ENCODE assay signal across 1 cellular context in the genomic region with DNA sequence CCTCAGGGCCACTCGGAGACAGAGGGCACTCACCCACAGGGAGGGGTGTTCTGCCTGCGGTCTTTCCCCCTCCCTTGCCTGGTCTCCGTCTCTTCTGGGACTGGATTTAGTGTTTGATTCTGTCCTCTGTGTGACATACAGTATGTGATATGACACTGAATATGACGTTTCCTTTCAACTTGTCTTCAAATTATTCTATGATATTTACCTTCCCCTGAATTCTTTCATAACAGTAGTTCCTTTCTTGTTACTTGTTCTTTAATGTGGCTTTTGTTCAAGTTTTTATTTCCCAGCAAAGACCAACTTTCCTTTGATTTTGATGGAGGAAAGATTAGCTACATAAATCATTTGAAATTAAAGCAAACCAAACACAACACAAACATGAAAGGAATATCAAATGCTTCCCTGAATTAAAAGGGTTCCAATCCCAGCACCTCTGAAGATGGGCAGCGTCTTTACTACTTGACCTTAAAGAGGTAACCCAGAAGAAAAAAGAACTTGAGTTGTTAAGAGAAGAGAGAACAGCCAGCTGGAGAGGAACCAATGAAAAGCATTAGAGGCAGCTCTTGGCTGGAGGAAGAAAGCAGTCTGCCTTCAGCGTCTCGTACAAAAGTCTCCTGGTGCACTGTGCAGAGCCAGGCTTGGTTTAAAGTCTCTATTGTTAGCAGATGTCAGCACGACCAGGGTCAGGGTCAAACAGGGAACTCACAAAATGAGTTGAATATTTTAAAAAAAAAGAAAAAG.
TF ChIP-seq lines count a peak whose summit lies in the region.

No MANE protein-coding gene starts in this region.

TF ChIP-seq in GM12878, 131 proteins besides CTCF, POLR2A, EP300 and RAD21 (continued from another document):
- TF ChIP-seq, protein P1, sequence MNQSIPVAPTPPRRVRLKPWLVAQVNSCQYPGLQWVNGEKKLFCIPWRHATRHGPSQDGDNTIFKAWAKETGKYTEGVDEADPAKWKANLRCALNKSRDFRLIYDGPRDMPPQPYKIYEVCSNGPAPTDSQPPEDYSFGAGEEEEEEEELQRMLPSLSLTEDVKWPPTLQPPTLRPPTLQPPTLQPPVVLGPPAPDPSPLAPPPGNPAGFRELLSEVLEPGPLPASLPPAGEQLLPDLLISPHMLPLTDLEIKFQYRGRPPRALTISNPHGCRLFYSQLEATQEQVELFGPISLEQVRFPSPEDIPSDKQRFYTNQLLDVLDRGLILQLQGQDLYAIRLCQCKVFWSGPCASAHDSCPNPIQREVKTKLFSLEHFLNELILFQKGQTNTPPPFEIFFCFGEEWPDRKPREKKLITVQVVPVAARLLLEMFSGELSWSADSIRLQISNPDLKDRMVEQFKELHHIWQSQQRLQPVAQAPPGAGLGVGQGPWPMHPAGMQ (IDR thresholded peaks at IDR 0.05; ENCODE audit: borderline replicate concordance), result no peak
- TF ChIP-seq MTA3 (IDR thresholded peaks at IDR 0.05; ENCODE audit: borderline replicate concordance, low read length) (no peak), TCF7 (IDR thresholded peaks at IDR 0.05; ENCODE audit: borderline replicate concordance) (no peak), PAX8 (IDR thresholded peaks at IDR 0.05) (no peak), RFX5 (IDR thresholded peaks at IDR 0.05; ENCODE audit: low read depth, low read length) (no peak), STAT1 (conservative IDR thresholded peaks at IDR 0.05) (no peak), IKZF1 (conservative IDR thresholded peaks at IDR 0.05) (no peak)
- TF ChIP-seq, protein P2, sequence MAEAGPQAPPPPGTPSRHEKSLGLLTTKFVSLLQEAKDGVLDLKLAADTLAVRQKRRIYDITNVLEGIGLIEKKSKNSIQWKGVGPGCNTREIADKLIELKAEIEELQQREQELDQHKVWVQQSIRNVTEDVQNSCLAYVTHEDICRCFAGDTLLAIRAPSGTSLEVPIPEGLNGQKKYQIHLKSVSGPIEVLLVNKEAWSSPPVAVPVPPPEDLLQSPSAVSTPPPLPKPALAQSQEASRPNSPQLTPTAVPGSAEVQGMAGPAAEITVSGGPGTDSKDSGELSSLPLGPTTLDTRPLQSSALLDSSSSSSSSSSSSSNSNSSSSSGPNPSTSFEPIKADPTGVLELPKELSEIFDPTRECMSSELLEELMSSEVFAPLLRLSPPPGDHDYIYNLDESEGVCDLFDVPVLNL (IDR thresholded peaks at IDR 0.05; ENCODE audit: low read depth, low read length), result no peak
TF ChIP-seq in GM12878: peak in this region for 0.
